7 cellular contexts compared by ENCODE assay signal in the genomic region with DNA sequence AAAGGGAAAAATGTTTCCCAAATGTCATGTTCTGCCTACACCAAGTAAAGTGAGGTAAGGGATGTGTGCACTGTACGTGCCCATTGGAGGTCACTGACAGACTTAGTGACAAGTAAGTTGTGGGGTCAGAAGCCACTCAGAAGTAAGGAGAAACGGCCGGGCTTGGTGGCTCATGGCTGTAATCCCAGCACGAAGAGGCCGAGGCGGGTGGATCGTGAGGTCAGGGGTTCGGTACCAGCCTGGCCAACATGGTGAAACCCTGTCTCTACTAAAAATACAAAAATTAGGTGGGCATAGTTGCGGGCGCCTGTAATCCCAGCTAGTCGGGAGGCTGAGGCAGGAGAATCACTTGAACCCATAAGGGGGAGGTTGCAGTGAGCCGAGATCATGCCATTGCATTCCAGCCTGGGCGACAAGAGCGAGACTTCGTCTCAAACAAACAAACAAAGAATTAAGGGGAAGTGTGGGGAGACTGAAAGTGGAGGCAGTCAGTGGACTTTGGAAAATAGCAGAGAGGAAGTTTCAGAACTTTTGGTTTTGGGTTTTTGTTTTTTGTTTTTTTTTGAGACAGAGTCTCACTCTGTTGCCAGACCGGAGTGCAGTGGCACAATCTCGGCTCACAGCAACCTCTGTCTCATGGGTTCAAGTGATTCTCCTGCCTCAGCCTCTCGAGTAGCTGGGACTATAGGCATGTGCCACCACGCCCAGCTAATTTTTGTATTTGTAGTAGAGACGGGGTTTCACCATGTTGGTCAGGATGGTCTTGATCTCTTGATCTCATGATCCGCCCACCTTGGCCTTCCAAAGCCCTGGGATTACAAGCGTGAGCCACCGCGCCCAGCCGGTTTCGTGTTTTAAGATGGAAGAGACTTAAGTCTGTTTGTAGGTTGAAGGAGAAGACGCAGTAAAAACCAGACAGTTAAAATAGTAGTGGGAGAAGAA.
DNase-seq lines count a peak whose midpoint lies in the region; ATAC-seq and TF ChIP-seq lines count a peak whose summit lies in the region.
"Not testable (repeated sequence)": the region's sequence is repeated elsewhere in the genome, so short reads cannot be mapped to it uniquely, and the experiment has no call there.

No MANE protein-coding gene starts in this region.

- not testable (repeated sequence) for DNase-seq in GM23338 (ENCODE audit: low spot score); PC-3; activated T-cell treated with anti-CD3 and anti-CD28 coated beads, Interleukin-2, amount 50 U/mL, for 24 hours; MCF 10A (ENCODE audit: unreplicated experiment); heart right ventricle

- H2AFZ ChIP-seq in GM23338 (peak overlapping the region; percentile 43; the same call in 1 of the 2 replicates), PC-3 (ENCODE audit: low read length) (peak overlapping the region; percentile 33; the same call in 1 of the 2 replicates)

- POLR2A ChIA-PET in PC-3 (lab: Charles Lee; ENCODE audit: unreplicated experiment); MCF 10A (lab: Yijun Ruan, JAX): not testable (repeated sequence)

- not testable (repeated sequence) for H3K4me3 ChIP-seq in GM23338; PC-3 (ENCODE audit: low read length); heart right ventricle; mucosa of rectum (ENCODE audit: low read length in 2 of 2)

- not testable (repeated sequence) for H4K20me1 ChIP-seq in GM23338 (replicated peaks; ENCODE audit: insufficient read depth); PC-3 (ENCODE audit: low read length)

- not testable (repeated sequence) for H3K27ac ChIP-seq in GM23338 (ENCODE audit: low read depth); PC-3 (ENCODE audit: low read length)
- H3K27ac ChIP-seq in heart right ventricle, result peak overlapping the region in 8 of 10 donors; percentile 46 to 90 (median 82)
- H3K27ac ChIP-seq in mucosa of rectum (ENCODE audit: low read depth in 2 of 2, low read length in 2 of 2), result peak overlapping the region; percentile 21 to 23

- ATAC-seq in GM23338; PC-3; stimulated activated memory B cell treated with anti-CD40 and anti-IgM and Interleukin-4, amounts not matched to agents 10 μg/mL and 1 μg/mL and 100 μg/mL, for 72 hours: not testable (repeated sequence)
- ATAC-seq in heart right ventricle, result peak in 2 of 8 donors; percentile 26 to 27

- CTCF ChIA-PET in PC-3 (lab: Charles Lee), result not testable (repeated sequence)
- CTCF ChIA-PET in MCF 10A (lab: Yijun Ruan, JAX), result interaction anchor here (0.6 kb wide), 1 partner anchor 14 kb away, joined by 3 read pairs; no protein-coding TSS in a partner anchor

- not testable (repeated sequence) for H3F3A ChIP-seq in GM23338 (replicated peaks; ENCODE audit: low read depth); PC-3 (ENCODE audit: low read length, unreplicated experiment)

- not testable (repeated sequence) for H3K4me1 ChIP-seq in GM23338 (ENCODE audit: insufficient read depth); PC-3 (ENCODE audit: insufficient read depth, low read length); mucosa of rectum (ENCODE audit: control insufficient read depth in 2 of 2, insufficient read depth in 2 of 2, low read length in 2 of 2)
- H3K4me1 ChIP-seq in heart right ventricle, result peaks cover 5 to 55% (median 27%) of the 10 kb centered on the region in 9 donors

- not testable (repeated sequence) for BruUV-seq in PC-3 (replicated peaks; lab: Mats Ljungman, UMichigan); MCF 10A (replicated peaks; lab: Mats Ljungman, UMichigan)

- not testable (repeated sequence) for H3K9me3 Mint-ChIP-seq in GM23338; activated T-cell treated with anti-CD3 and anti-CD28 coated beads, Interleukin-2, amount 50 U/mL, for 24 hours; MCF 10A (ENCODE audit: unreplicated experiment); stimulated activated memory B cell treated with anti-CD40 and anti-IgM and Interleukin-4, amounts not matched to agents 10 μg/mL and 1 μg/mL and 100 μg/mL, for 72 hours

- not testable (repeated sequence) for H3K4me3 Mint-ChIP-seq in GM23338; activated T-cell treated with anti-CD3 and anti-CD28 coated beads, Interleukin-2, amount 50 U/mL, for 24 hours; MCF 10A (ENCODE audit: unreplicated experiment)
- peak overlapping the region; percentile 58 for H3K4me3 Mint-ChIP-seq in stimulated activated memory B cell treated with anti-CD40 and anti-IgM and Interleukin-4, amounts not matched to agents 10 μg/mL and 1 μg/mL and 100 μg/mL, for 72 hours

- not testable (repeated sequence) for H3K9me2 ChIP-seq in GM23338 (ENCODE audit: insufficient read depth); PC-3 (replicated peaks; ENCODE audit: low read length)

- TF ChIP-seq CTCF in GM23338 (conservative IDR thresholded peaks at IDR 0.05; ENCODE audit: low read depth in 2 of 2); PC-3 (conservative IDR thresholded peaks at IDR 0.05; ENCODE audit: low read depth, low read length); MCF 10A (IDR thresholded peaks at IDR 0.05; ENCODE audit: unreplicated experiment); heart right ventricle (IDR thresholded peaks at IDR 0.05): not testable (repeated sequence)

- H3K4me1 Mint-ChIP-seq in GM23338; MCF 10A (ENCODE audit: insufficient read depth, unreplicated experiment): not testable (repeated sequence)
- peaks cover 40% of the 10 kb centered on the region for H3K4me1 Mint-ChIP-seq in activated T-cell treated with anti-CD3 and anti-CD28 coated beads, Interleukin-2, amount 50 U/mL, for 24 hours (ENCODE audit: low read depth)
- peaks cover 76% of the 10 kb centered on the region for H3K4me1 Mint-ChIP-seq in stimulated activated memory B cell treated with anti-CD40 and anti-IgM and Interleukin-4, amounts not matched to agents 10 μg/mL and 1 μg/mL and 100 μg/mL, for 72 hours

- H3K27ac Mint-ChIP-seq in GM23338; stimulated activated memory B cell treated with anti-CD40 and anti-IgM and Interleukin-4, amounts not matched to agents 10 μg/mL and 1 μg/mL and 100 μg/mL, for 72 hours: not testable (repeated sequence)
- peak overlapping the region; percentile 95 for H3K27ac Mint-ChIP-seq in activated T-cell treated with anti-CD3 and anti-CD28 coated beads, Interleukin-2, amount 50 U/mL, for 24 hours
- H3K27ac Mint-ChIP-seq in MCF 10A (ENCODE audit: low read depth, unreplicated experiment), result peak overlapping the region; percentile 41

- not testable (repeated sequence) for H3K27me3 ChIP-seq in GM23338 (ENCODE audit: insufficient read depth); heart right ventricle; mucosa of rectum (ENCODE audit: control insufficient read depth in 2 of 2, insufficient read depth in 2 of 2, low read length in 2 of 2)
- H3K27me3 ChIP-seq in PC-3 (ENCODE audit: low read length), result peaks cover 25% of the 10 kb centered on the region

- not testable (repeated sequence) for H3K9ac ChIP-seq in PC-3 (ENCODE audit: low read length); mucosa of rectum (ENCODE audit: low read depth in 1 of 2, low read length in 2 of 2)

- intact Hi-C loops in PC-3 (cut with micrococcal nuclease); MCF 10A (cut with micrococcal nuclease); heart right ventricle (cut with DNase I): not testable (repeated sequence)

- not testable (repeated sequence) for H3K4me2 ChIP-seq in GM23338; PC-3 (ENCODE audit: low read length)

- not testable (repeated sequence) for H3K9me3 ChIP-seq in PC-3 (ENCODE audit: low read length); heart right ventricle; mucosa of rectum (ENCODE audit: control insufficient read depth in 2 of 2, low read length in 2 of 2)

- H3K36me3 Mint-ChIP-seq in GM23338 (ENCODE audit: low read depth); activated T-cell treated with anti-CD3 and anti-CD28 coated beads, Interleukin-2, amount 50 U/mL, for 24 hours (ENCODE audit: low read depth); MCF 10A (ENCODE audit: insufficient read depth, unreplicated experiment): not testable (repeated sequence)
- peaks cover 61% of the 10 kb centered on the region for H3K36me3 Mint-ChIP-seq in stimulated activated memory B cell treated with anti-CD40 and anti-IgM and Interleukin-4, amounts not matched to agents 10 μg/mL and 1 μg/mL and 100 μg/mL, for 72 hours

- not testable (repeated sequence) for H3K36me3 ChIP-seq in GM23338 (ENCODE audit: insufficient read depth); PC-3 (ENCODE audit: low read depth, low read length); heart right ventricle; mucosa of rectum (ENCODE audit: control insufficient read depth in 2 of 2, insufficient read depth in 2 of 2, low read length in 2 of 2)

- H3K79me2 ChIP-seq in GM23338 (replicated peaks; ENCODE audit: insufficient read depth); PC-3 (ENCODE audit: low read length): not testable (repeated sequence)

- WGBS in heart right ventricle, 2 donors, result 88 to 95% methylated on average over 27 of the region's 27 CpGs

- H3K27me3 Mint-ChIP-seq in GM23338 (ENCODE audit: insufficient read depth, low read depth, poor library complexity); activated T-cell treated with anti-CD3 and anti-CD28 coated beads, Interleukin-2, amount 50 U/mL, for 24 hours; MCF 10A (ENCODE audit: insufficient read depth, unreplicated experiment); stimulated activated memory B cell treated with anti-CD40 and anti-IgM and Interleukin-4, amounts not matched to agents 10 μg/mL and 1 μg/mL and 100 μg/mL, for 72 hours: not testable (repeated sequence)
